ENCODE assay signal across 9 cellular contexts in the genomic region with DNA sequence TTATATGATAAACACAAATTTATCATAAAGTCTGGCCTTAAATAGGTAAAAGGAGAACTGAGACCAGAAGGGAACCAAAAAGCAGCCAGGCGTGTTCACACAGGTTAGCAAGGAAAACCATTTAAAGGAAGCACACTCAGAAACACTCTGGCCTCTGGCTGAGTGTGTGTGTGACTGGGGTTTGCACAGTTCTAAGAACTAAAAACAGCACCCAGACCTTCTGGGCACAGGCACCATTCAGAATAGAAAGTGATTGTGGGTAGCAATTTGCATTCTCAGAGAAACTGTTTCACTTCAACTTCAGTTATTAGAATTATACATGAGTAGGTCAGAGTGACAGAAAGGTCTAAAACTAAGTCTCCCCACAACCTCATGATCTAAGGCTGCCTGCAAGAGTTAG. TPM values are rescaled to one million over a fixed set of nuclear protein-coding genes. Genes with fewer than 3 reads are reported as not detected.
DNase-seq lines count a peak whose midpoint lies in the region; ATAC-seq, FAIRE-seq and TF ChIP-seq lines count a peak whose summit lies in the region.
"Had no signal": no experiment of that assay in that cellular context is flagged by ENCODE, and none has a peak within 500 bp of the region (broad histone marks: within the 10 kb centered on the region; RNA-seq: fewer than 3 reads in every experiment).

No MANE protein-coding gene starts in this region.

- H3K79me2 ChIP-seq in HepG2 (ENCODE audit: insufficient read depth, low read length): no peaks in the 10 kb centered on the region

- TF ChIP-seq POLR2A in HepG2 (IDR thresholded peaks at IDR 0.05; ENCODE audit: insufficient read depth in 1 of 2, low read depth in 2 of 2, low read length in 2 of 2): no peak

- no peak overlapping the region for H2AFZ ChIP-seq in HepG2 (ENCODE audit: low read length)

- POLR2A ChIA-PET in HepG2 (lab: Yijun Ruan, JAX): no interaction called here

- H3K9ac ChIP-seq in HepG2 (ENCODE audit: insufficient read depth, low read depth, low read length): no peak overlapping the region

- no TSS peak for BruUV-seq in HepG2 (replicated peaks; lab: Mats Ljungman, UMichigan)

- ATAC-seq in HG02571 (IDR thresholded peaks at IDR 0.05; ENCODE audit: unreplicated experiment): peak; percentile 95
- no peak for ATAC-seq in HepG2

- H3K36me3 ChIP-seq in KOPT-K1 (ENCODE audit: insufficient read depth, low read length): no peaks in the 10 kb centered on the region
- no peaks in the 10 kb centered on the region for H3K36me3 ChIP-seq in small intestine (ENCODE audit: control insufficient read depth in 2 of 2, insufficient read depth in 2 of 2, low read length in 2 of 2)
- no peaks in the 10 kb centered on the region for H3K36me3 ChIP-seq in HepG2 (replicated peaks in 1 of 2; ENCODE audit: control insufficient read depth in 1 of 2, insufficient read depth in 2 of 2, low read length in 2 of 2)

- in situ Hi-C loops in HepG2 (cut with HindIII; ENCODE audit: extremely low pct_ligation_motif_present, low pct_unique_long_range_greater_than_20kb): no loop called here

- no peaks in the 10 kb centered on the region for H4K20me1 ChIP-seq in HepG2 (ENCODE audit: insufficient read depth, low read length)

- H3K4me3 ChIP-seq in small intestine (ENCODE audit: low read depth in 1 of 2, low read length in 2 of 2) (no peak overlapping the region), HepG2 (replicated peaks in 1 of 3; ENCODE audit: insufficient read depth in 1 of 3, low read depth in 2 of 3, low read length in 3 of 3) (no peak overlapping the region)

- peak; percentile 20 for DNase-seq in activated CD4-positive, alpha-beta T cell treated with anti-CD3 and anti-CD28 coated beads for 48 hours
- no peak for DNase-seq in activated CD4-positive, alpha-beta T cell treated with anti-CD3 and anti-CD28 coated beads for 4 hours
- DNase-seq in small intestine: peak; percentile 21
- no peak for DNase-seq in NCI-H2081 (lab: John Stamatoyannopoulos, UW)
- DNase-seq in HepG2 (ENCODE audit: low spot score): no peak
- DNase-seq in ecto neural progenitor cell (ENCODE audit: low spot score): no peak

- TF ChIP-seq EP300 in HepG2 (IDR thresholded peaks at IDR 0.05; ENCODE audit: low read depth in 2 of 2, low read length in 2 of 2) (no peak), HepG2 (CRISPR knock-in tag; IDR thresholded peaks at IDR 0.05; ENCODE audit: borderline replicate concordance) (no peak)

- no peaks in the 10 kb centered on the region for H3K4me1 ChIP-seq in small intestine (ENCODE audit: control insufficient read depth in 2 of 2, insufficient read depth in 1 of 2, low read depth in 1 of 2, low read length in 1 of 2)
- H3K4me1 ChIP-seq in HepG2 (ENCODE audit: insufficient read depth, low read length): no peaks in the 10 kb centered on the region

- CTCF ChIA-PET in HepG2 (lab: Yijun Ruan, JAX; ENCODE audit: low intra/inter-chr PET ratio, low total read pairs): no interaction called here

- no peaks in the 10 kb centered on the region for H3K9me3 ChIP-seq in KOPT-K1 (ENCODE audit: insufficient read depth, low read length, poor library complexity, severe bottlenecking)
- no peaks in the 10 kb centered on the region for H3K9me3 ChIP-seq in small intestine (ENCODE audit: control insufficient read depth, low read depth)
- H3K9me3 ChIP-seq in HepG2 (ENCODE audit: low read length): no peaks in the 10 kb centered on the region

- H3K27me3 ChIP-seq in small intestine (ENCODE audit: control insufficient read depth in 2 of 2, insufficient read depth in 2 of 2, low read length in 2 of 2) (no peaks in the 10 kb centered on the region), HepG2 (ENCODE audit: control insufficient read depth in 1 of 2, insufficient read depth in 2 of 2, low read length in 2 of 2) (no peaks in the 10 kb centered on the region)

- no peak overlapping the region for H3K4me2 ChIP-seq in HepG2 (ENCODE audit: low read depth, low read length)

- H3K27ac ChIP-seq in KOPT-K1 (ENCODE audit: low read depth, low read length, poor library complexity, severe bottlenecking) (peak overlapping the region; percentile 59), small intestine (ENCODE audit: low read depth in 1 of 2, low read length in 1 of 2) (no peak overlapping the region), HepG2 (ENCODE audit: extremely low read length, insufficient read depth, low read length) (no peak overlapping the region)

- intact Hi-C loops in HepG2 (cut with micrococcal nuclease; ENCODE audit: unreplicated experiment): no loop called here

- no peak for TF ChIP-seq CTCF in HepG2 (CRISPR knock-in tag; IDR thresholded peaks at IDR 0.05)

- no peak for TF ChIP-seq RAD21 in HepG2 (CRISPR knock-in tag; IDR thresholded peaks at IDR 0.05)

- WGBS in small intestine, 3 donors: 55 to 82% (median 68%) methylated on average over 1 of the region's 1 CpG
- 78% methylated on average over 1 of the region's 1 CpG for whole genome bisulfite sequencing in HepG2 (ENCODE audit: low lambda C conversion rate)

- FAIRE-seq in small intestine (lab: Jason Lieb, UNC) (no peak), HepG2 (lab: Jason Lieb, UNC) (no peak)

TF ChIP-seq in HepG2, 621 proteins besides CTCF, POLR2A, EP300 and RAD21 (continues in another document):
- TF ChIP-seq SPEN (CRISPR knock-in tag; IDR thresholded peaks at IDR 0.05; ENCODE audit: low read depth) (no peak), ZSCAN25 (CRISPR knock-in tag; IDR thresholded peaks at IDR 0.05) (no peak), KMT2A (CRISPR knock-in tag; IDR thresholded peaks at IDR 0.05) (no peak), ZNF331 (CRISPR knock-in tag; IDR thresholded peaks at IDR 0.05) (no peak)
- TF ChIP-seq, protein P1, sequence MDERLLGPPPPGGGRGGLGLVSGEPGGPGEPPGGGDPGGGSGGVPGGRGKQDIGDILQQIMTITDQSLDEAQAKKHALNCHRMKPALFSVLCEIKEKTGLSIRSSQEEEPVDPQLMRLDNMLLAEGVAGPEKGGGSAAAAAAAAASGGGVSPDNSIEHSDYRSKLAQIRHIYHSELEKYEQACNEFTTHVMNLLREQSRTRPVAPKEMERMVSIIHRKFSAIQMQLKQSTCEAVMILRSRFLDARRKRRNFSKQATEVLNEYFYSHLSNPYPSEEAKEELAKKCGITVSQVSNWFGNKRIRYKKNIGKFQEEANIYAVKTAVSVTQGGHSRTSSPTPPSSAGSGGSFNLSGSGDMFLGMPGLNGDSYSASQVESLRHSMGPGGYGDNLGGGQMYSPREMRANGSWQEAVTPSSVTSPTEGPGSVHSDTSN (CRISPR knock-in tag; IDR thresholded peaks at IDR 0.05): no peak

RNA-seq across cellular contexts. Expression of gene GPR82, which starts 10.0 kb away (rescaled TPM):
- polyA plus RNA-seq in small intestine: under 1 TPM in 2 of 3 donors, not detected in 1; 0.19 to 0.81 TPM
- not detected in 2 replicates for total RNA-seq in HepG2 (2016; rRNA removed; fragmentation: Illumina TruSeq; extraction: Trizol)
- not detected in 2 replicates for total RNA-seq in HepG2 (2016; cell fraction: cytosol; rRNA removed; fragmentation: Illumina TruSeq; extraction: Trizol; ENCODE audit: low read depth)
- not detected in 2 replicates for total RNA-seq in HepG2 (2016; cell fraction: insoluble cytoplasmic fraction; rRNA removed; fragmentation: Illumina TruSeq; extraction: Trizol)
- total RNA-seq in HepG2 (2016; cell fraction: membrane; rRNA removed; fragmentation: Illumina TruSeq; extraction: Trizol): not detected in 2 replicates
- not detected in 2 replicates for total RNA-seq in HepG2 (2016; cell fraction: nucleus; rRNA removed; fragmentation: Illumina TruSeq; extraction: Trizol)
- not detected in 2 replicates for polyA plus RNA-seq in HepG2 (2011; rRNA removed)
- polyA plus RNA-seq in HepG2 (2011; cell fraction: cytosol; rRNA removed): not detected in 2 replicates
- not detected in 2 replicates for polyA plus RNA-seq in HepG2 (2011; cell fraction: nucleus; rRNA removed)
- polyA plus RNA-seq in HepG2 (2012): 0.05 TPM in 1 of 2 replicates, not detected in the other
- polyA plus RNA-seq in HepG2 (2016; cell fraction: cytosol; fragmentation: Illumina TruSeq; extraction: Trizol; ENCODE audit: low read depth): not detected in 2 replicates
- polyA plus RNA-seq in HepG2 (2016; cell fraction: insoluble cytoplasmic fraction; fragmentation: Illumina TruSeq; extraction: Trizol; ENCODE audit: low read depth): not detected in 2 replicates
- polyA plus RNA-seq in HepG2 (2016; cell fraction: membrane; fragmentation: Illumina TruSeq; extraction: Trizol; ENCODE audit: low read depth): not detected in 2 replicates
- not detected in 2 replicates for polyA plus RNA-seq in HepG2 (2016; cell fraction: nucleus; fragmentation: Illumina TruSeq; extraction: Trizol; ENCODE audit: insufficient read depth, low read depth)
- not detected in 2 replicates for polyA minus RNA-seq in HepG2 (2011; rRNA and poly(A)+ RNA removed; ENCODE audit: low replicate concordance)
- polyA minus RNA-seq in HepG2 (2011; cell fraction: cytosol; rRNA and poly(A)+ RNA removed): not detected in 2 replicates
- polyA minus RNA-seq in HepG2 (2011; cell fraction: nucleus; rRNA and poly(A)+ RNA removed): not detected in 2 replicates
- total RNA-seq: fibroblast of lung had no signal
- polyA plus RNA-seq: fibroblast of lung had no signal

RNA-seq across cellular contexts. Expression of gene GPR34, which starts 45.2 kb away (rescaled TPM):
- 1 to 10 TPM in 2 of 3 donors, under 1 TPM in 1; 0.45 to 8.6 (median 4.9) TPM for polyA plus RNA-seq in small intestine
- total RNA-seq in HepG2 (2016; rRNA removed; fragmentation: Illumina TruSeq; extraction: Trizol): not detected in 2 replicates
- total RNA-seq in HepG2 (2016; cell fraction: cytosol; rRNA removed; fragmentation: Illumina TruSeq; extraction: Trizol; ENCODE audit: low read depth): not detected in 2 replicates
- total RNA-seq in HepG2 (2016; cell fraction: insoluble cytoplasmic fraction; rRNA removed; fragmentation: Illumina TruSeq; extraction: Trizol): not detected in 2 replicates
- total RNA-seq in HepG2 (2016; cell fraction: membrane; rRNA removed; fragmentation: Illumina TruSeq; extraction: Trizol): not detected in 2 replicates
- not detected in 2 replicates for total RNA-seq in HepG2 (2016; cell fraction: nucleus; rRNA removed; fragmentation: Illumina TruSeq; extraction: Trizol)
- not detected in 2 replicates for polyA plus RNA-seq in HepG2 (2011; rRNA removed)
- not detected in 2 replicates for polyA plus RNA-seq in HepG2 (2011; cell fraction: cytosol; rRNA removed)
- polyA plus RNA-seq in HepG2 (2011; cell fraction: nucleus; rRNA removed): not detected in 2 replicates
- polyA plus RNA-seq in HepG2 (2012): not detected in 2 replicates
- not detected in 2 replicates for polyA plus RNA-seq in HepG2 (2016; cell fraction: cytosol; fragmentation: Illumina TruSeq; extraction: Trizol; ENCODE audit: low read depth)
- polyA plus RNA-seq in HepG2 (2016; cell fraction: insoluble cytoplasmic fraction; fragmentation: Illumina TruSeq; extraction: Trizol; ENCODE audit: low read depth): not detected in 2 replicates
- polyA plus RNA-seq in HepG2 (2016; cell fraction: membrane; fragmentation: Illumina TruSeq; extraction: Trizol; ENCODE audit: low read depth): not detected in 2 replicates
- not detected in 2 replicates for polyA plus RNA-seq in HepG2 (2016; cell fraction: nucleus; fragmentation: Illumina TruSeq; extraction: Trizol; ENCODE audit: insufficient read depth, low read depth)
- polyA minus RNA-seq in HepG2 (2011; rRNA and poly(A)+ RNA removed; ENCODE audit: low replicate concordance): not detected in 2 replicates
- not detected in 2 replicates for polyA minus RNA-seq in HepG2 (2011; cell fraction: cytosol; rRNA and poly(A)+ RNA removed)
- not detected in 2 replicates for polyA minus RNA-seq in HepG2 (2011; cell fraction: nucleus; rRNA and poly(A)+ RNA removed)
- total RNA-seq: fibroblast of lung had no signal
- polyA plus RNA-seq: fibroblast of lung had no signal

Comparison
In these comparisons a context has a peak if more than half of its experiments do, and no peak if none do; other contexts are left out.
1. DNase-seq: peak in activated CD4-positive, alpha-beta T cell treated with anti-CD3 and anti-CD28 coated beads for 48 hours (single experiment) and small intestine (single experiment); none in activated CD4-positive, alpha-beta T cell treated with anti-CD3 and anti-CD28 coated beads for 4 hours (0 of 2), NCI-H2081 (0 of 2), HepG2 (single experiment) and ecto neural progenitor cell (single experiment).